14 cellular contexts compared by ENCODE assay signal in the genomic region with DNA sequence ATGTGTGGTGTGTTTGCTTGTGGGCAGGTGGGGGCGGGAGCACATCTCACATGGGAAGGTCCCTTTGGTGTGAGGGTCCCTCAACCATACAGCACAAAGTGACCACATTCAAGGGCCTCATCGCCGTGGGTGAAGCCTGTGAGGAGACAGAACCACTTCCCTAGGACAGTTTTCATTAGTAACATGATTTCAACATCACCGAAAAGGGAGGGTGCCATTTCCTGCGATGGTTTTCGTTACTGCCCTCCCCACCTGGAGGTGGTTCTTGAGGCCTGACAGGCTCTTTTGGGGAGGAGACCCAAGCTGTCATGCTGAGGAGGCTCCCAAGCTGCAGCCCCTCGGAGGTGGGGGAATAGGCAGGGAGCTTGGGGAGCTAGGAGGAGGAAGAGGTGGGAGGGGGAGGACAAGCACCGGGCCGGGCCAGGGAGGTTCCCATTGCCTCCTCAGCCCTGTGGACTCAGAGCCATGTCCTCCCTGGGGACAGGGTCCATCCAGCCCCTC. TPM values are rescaled to one million over a fixed set of nuclear protein-coding genes. Genes with fewer than 3 reads are reported as not detected.
DNase-seq lines count a peak whose midpoint lies in the region; ATAC-seq lines count a peak whose summit lies in the region.
"Had no signal": no experiment of that assay in that cellular context is flagged by ENCODE, and none has a peak within 500 bp of the region (broad histone marks: within the 10 kb centered on the region; RNA-seq: fewer than 3 reads in every experiment).

No MANE protein-coding gene starts in this region.

- peak overlapping the region; percentile 62 for H3K27ac ChIP-seq in duodenal mucosa (ENCODE audit: low read depth, low read length)
- H3K27ac ChIP-seq in naive thymus-derived CD4-positive, alpha-beta T cell (ENCODE audit: low read depth, low read length) = no peak overlapping the region

- intact Hi-C loops in naive thymus-derived CD4-positive, alpha-beta T cell (cut with micrococcal nuclease) = no loop called here

- H3K4me1 Mint-ChIP-seq in naive thymus-derived CD4-positive, alpha-beta T cell = peaks cover 0 to 13% (median 0%) of the 10 kb centered on the region in 7 donors

- H3K9me3 Mint-ChIP-seq in naive thymus-derived CD4-positive, alpha-beta T cell = peaks cover 3 to 34% (median 14%) of the 10 kb centered on the region in 11 donors

- DNase-seq in AML-193 (lab: John Stamatoyannopoulos, UW) (peak; percentile 86 to 88), KBM-7 (peak; percentile 75), NCI-H1105 treated with DMSO at 0.1 percent for 48 hours (lab: John Stamatoyannopoulos, UW) (no peak), NCI-H1436 treated with DMSO at 0.1 percent for 48 hours (lab: John Stamatoyannopoulos, UW) (no peak)
- peak in 1 of 9 donors; percentile 22 for DNase-seq in naive thymus-derived CD4-positive, alpha-beta T cell
- DNase-seq: activated CD4-positive, alpha-beta T cell treated with anti-CD3 and anti-CD28 coated beads, Interleukin-2, amount 10 ng/mL, durations not matched to agents 7 days and 5 days; CD4-positive, alpha-beta T cell; mesenchymal stem cell; stimulated activated naive CD4-positive, alpha-beta T cell had no signal

- peaks cover 21 to 53% (median 32%) of the 10 kb centered on the region in 5 donors for H3K27me3 Mint-ChIP-seq in naive thymus-derived CD4-positive, alpha-beta T cell

- H3K4me3 Mint-ChIP-seq in naive thymus-derived CD4-positive, alpha-beta T cell = no peak overlapping the region
- H3K4me3 Mint-ChIP-seq: activated CD4-positive, alpha-beta T cell treated with anti-CD3 and anti-CD28 coated beads, Interleukin-2, amount 10 ng/mL, durations not matched to agents 7 days and 5 days; CD4-positive, alpha-beta T cell had no signal

- peaks cover 0 to 5% of the 10 kb centered on the region in 2 donors for H3K9me3 ChIP-seq in duodenal mucosa (ENCODE audit: control insufficient read depth in 1 of 2, low read length in 2 of 2)
- no peaks in the 10 kb centered on the region for H3K9me3 ChIP-seq in naive thymus-derived CD4-positive, alpha-beta T cell (ENCODE audit: control insufficient read depth in 2 of 3, low read length in 3 of 3)

- H3K36me3 ChIP-seq in duodenal mucosa (ENCODE audit: control insufficient read depth in 1 of 2, insufficient read depth in 2 of 2, low read length in 2 of 2) = no peaks in the 10 kb centered on the region
- H3K36me3 ChIP-seq in naive thymus-derived CD4-positive, alpha-beta T cell (ENCODE audit: control insufficient read depth in 2 of 3, insufficient read depth in 3 of 3, low read length in 3 of 3) = no peaks in the 10 kb centered on the region

- H3K27ac Mint-ChIP-seq in naive thymus-derived CD4-positive, alpha-beta T cell = no peak overlapping the region
- H3K27ac Mint-ChIP-seq: activated CD4-positive, alpha-beta T cell treated with anti-CD3 and anti-CD28 coated beads, Interleukin-2, amount 10 ng/mL, durations not matched to agents 7 days and 5 days; CD4-positive, alpha-beta T cell had no signal

- in situ Hi-C loops in KBM-7 (cut with MboI; ENCODE audit: low pct_unique_long_range_greater_than_20kb, low sequenced_read_pairs) = no loop called here

- no peak overlapping the region for H3K4me3 ChIP-seq in duodenal mucosa (ENCODE audit: low read depth in 1 of 2, low read length in 2 of 2)
- H3K4me3 ChIP-seq in naive thymus-derived CD4-positive, alpha-beta T cell (ENCODE audit: low read length) = no peak overlapping the region
- H3K4me3 ChIP-seq: smooth muscle cell had no signal

- ATAC-seq in naive thymus-derived CD4-positive, alpha-beta T cell = peak; percentile 64
- ATAC-seq in GM21515 (IDR thresholded peaks at IDR 0.05; ENCODE audit: unreplicated experiment) = no peak
- ATAC-seq in HG03565 (IDR thresholded peaks at IDR 0.05; ENCODE audit: unreplicated experiment) = no peak

- no peaks in the 10 kb centered on the region for H3K4me1 ChIP-seq in duodenal mucosa (ENCODE audit: control insufficient read depth in 1 of 2, insufficient read depth in 2 of 2, low read length in 2 of 2)
- no peaks in the 10 kb centered on the region for H3K4me1 ChIP-seq in naive thymus-derived CD4-positive, alpha-beta T cell (ENCODE audit: control insufficient read depth in 2 of 2, insufficient read depth in 2 of 2, low read length in 2 of 2)

- H3K27me3 ChIP-seq in duodenal mucosa (ENCODE audit: control insufficient read depth in 1 of 2, insufficient read depth in 2 of 2, low read length in 2 of 2) = peaks cover 0 to 2% of the 10 kb centered on the region in 2 donors
- no peaks in the 10 kb centered on the region for H3K27me3 ChIP-seq in naive thymus-derived CD4-positive, alpha-beta T cell (ENCODE audit: control insufficient read depth in 2 of 2, insufficient read depth in 2 of 2, low read length in 2 of 2)

- CTCF ChIA-PET in naive thymus-derived CD4-positive, alpha-beta T cell (lab: Charles Lee) = no interaction called here

- no peak overlapping the region for H3K9ac ChIP-seq in duodenal mucosa (ENCODE audit: low read depth in 1 of 2, low read length in 2 of 2)

- H3K36me3 Mint-ChIP-seq in naive thymus-derived CD4-positive, alpha-beta T cell = peaks cover 0 to 9% (median 5%) of the 10 kb centered on the region in 5 donors

- POLR2A ChIA-PET in naive thymus-derived CD4-positive, alpha-beta T cell (lab: Charles Lee) = no interaction called here

RNA-seq across cellular contexts. Expression of gene CD300LB, which starts 9.5 kb away (rescaled TPM):
- total RNA-seq in naive thymus-derived CD4-positive, alpha-beta T cell = 10 to 100 TPM in 1 of 5 experiments, 1 to 10 TPM in 1, under 1 TPM in 2, not detected in 1; 0.27 to 23.9 (median 2.0) TPM
- not detected for polyA plus RNA-seq in naive thymus-derived CD4-positive, alpha-beta T cell
- total RNA-seq: activated CD4-positive, alpha-beta T cell treated with anti-CD3 and anti-CD28 coated beads, Interleukin-2, amount 10 ng/mL, durations not matched to agents 7 days and 5 days; M059J; smooth muscle cell had no signal
- polyA plus RNA-seq: smooth muscle cell had no signal

RNA-seq across cellular contexts. Expression of gene CD300C, which starts 24.2 kb away (rescaled TPM):
- total RNA-seq in naive thymus-derived CD4-positive, alpha-beta T cell = 10 to 100 TPM in 1 of 5 experiments, 1 to 10 TPM in 1, under 1 TPM in 3; 0.22 to 20.5 (median 0.58) TPM
- polyA plus RNA-seq in naive thymus-derived CD4-positive, alpha-beta T cell = not detected
- total RNA-seq: smooth muscle cell had no signal
- polyA plus RNA-seq: smooth muscle cell had no signal

RNA-seq across cellular contexts. Expression of gene CD300H, which starts 45.6 kb away (rescaled TPM):
- 10 to 100 TPM in 1 of 5 experiments, under 1 TPM in 1, not detected in 3; 0.72 to 18.3 TPM for total RNA-seq in naive thymus-derived CD4-positive, alpha-beta T cell
- polyA plus RNA-seq in naive thymus-derived CD4-positive, alpha-beta T cell = not detected
- total RNA-seq: activated CD4-positive, alpha-beta T cell treated with anti-CD3 and anti-CD28 coated beads, Interleukin-2, amount 10 ng/mL, durations not matched to agents 7 days and 5 days; CD4-positive, alpha-beta T cell; M059J; smooth muscle cell had no signal

RNA-seq across cellular contexts. Expression of gene CD300A, which starts 55.3 kb away (rescaled TPM):
- 10 to 100 TPM in 2 of 5 experiments, 1 to 10 TPM in 3; 5.0 to 52.4 (median 6.8) TPM for total RNA-seq in naive thymus-derived CD4-positive, alpha-beta T cell
- polyA plus RNA-seq in naive thymus-derived CD4-positive, alpha-beta T cell = 1 to 10 TPM; 5.8 to 9.5 TPM
- total RNA-seq: M059J, smooth muscle cell had no signal
- polyA plus RNA-seq: smooth muscle cell had no signal

Comparison
In these comparisons a context has a peak if more than half of its experiments do, and no peak if none do; other contexts are left out.
1. DNase-seq: peak in AML-193 (2 of 2) and KBM-7 (single experiment); none in NCI-H1105 treated with DMSO at 0.1 percent for 48 hours (single experiment) and NCI-H1436 treated with DMSO at 0.1 percent for 48 hours (single experiment).